ENCODE assay signal across 10 cellular contexts in the genomic region with DNA sequence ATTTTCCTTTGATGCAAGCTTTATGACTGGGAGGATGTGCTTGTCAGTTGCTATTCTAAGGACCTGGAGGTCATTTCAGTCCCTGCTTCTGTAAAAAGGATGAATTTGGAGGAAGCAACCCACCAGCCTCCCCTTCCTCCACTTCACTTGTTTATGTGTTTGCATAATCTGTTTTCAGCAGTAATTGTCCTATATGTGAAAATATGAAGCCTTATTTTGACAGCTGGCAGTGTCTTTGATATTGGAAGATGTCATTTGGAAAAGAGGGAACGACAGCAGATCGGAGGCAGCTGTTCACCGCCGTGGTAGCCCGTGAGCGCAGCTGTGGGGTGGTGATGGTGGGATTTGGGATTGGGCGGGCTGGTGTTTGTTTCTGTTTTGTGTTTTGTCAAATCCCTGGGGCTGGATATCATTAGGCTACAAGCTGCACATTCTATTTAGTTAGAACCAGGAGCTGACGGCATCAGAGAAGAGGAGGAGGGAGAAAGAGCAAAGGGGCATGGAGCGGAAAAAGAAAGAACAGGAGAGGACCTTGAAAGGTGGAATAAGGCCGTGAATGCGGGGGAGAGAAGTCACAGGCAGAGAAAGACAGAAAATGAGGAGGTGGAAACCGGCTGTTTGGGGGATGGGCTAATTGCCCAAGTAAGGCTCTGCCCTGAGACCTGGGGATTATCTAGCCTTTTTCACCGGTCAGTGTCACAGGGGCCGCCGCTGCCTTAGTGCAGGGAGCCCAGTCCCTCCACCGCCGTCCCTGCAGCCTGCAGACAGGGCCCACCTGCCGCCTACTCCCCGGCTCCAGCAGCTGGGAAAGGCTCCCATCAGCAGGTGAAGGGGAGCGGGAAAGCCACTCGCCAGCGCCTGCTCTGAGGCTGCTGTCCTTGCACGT.
A peak's percentile ranks its signal among the peaks of the same experiment; 100 is the strongest.
DNase-seq lines count a peak whose midpoint lies in the region; ATAC-seq and TF ChIP-seq lines count a peak whose summit lies in the region.
"Had no signal": no experiment of that assay in that cellular context is flagged by ENCODE, and none has a peak within 500 bp of the region (broad histone marks: within the 10 kb centered on the region; RNA-seq: fewer than 3 reads in every experiment).

No MANE protein-coding gene starts in this region.

- no peak for TF ChIP-seq EP300 in suprapubic skin (IDR thresholded peaks at IDR 0.05)

- H3K27me3 Mint-ChIP-seq in activated T-cell treated with anti-CD3 and anti-CD28 coated beads, Interleukin-2, amount 50 U/mL, for 4 hours (ENCODE audit: low read depth), result peaks cover 26% of the 10 kb centered on the region

- H3K27ac ChIP-seq in duodenal mucosa (ENCODE audit: low read depth, low read length) (no peak overlapping the region), lower lobe of right lung (no peak overlapping the region), suprapubic skin (no peak overlapping the region)

- no peak overlapping the region for H3K9ac ChIP-seq in duodenal mucosa (ENCODE audit: low read depth in 1 of 2, low read length in 2 of 2)

- WGBS in suprapubic skin, result 45% methylated on average over 19 of the region's 23 CpGs

- no peak for TF ChIP-seq POLR2A in suprapubic skin (IDR thresholded peaks at IDR 0.05)

- H3K4me1 ChIP-seq in duodenal mucosa (ENCODE audit: control insufficient read depth in 1 of 2, insufficient read depth in 2 of 2, low read length in 2 of 2) (peaks cover 0 to 13% of the 10 kb centered on the region in 2 donors), lower lobe of right lung (peaks cover 17% of the 10 kb centered on the region), suprapubic skin (peaks cover 3% of the 10 kb centered on the region)

- ATAC-seq in lower lobe of right lung, result peak; percentile 21 to 25
- no peak for ATAC-seq in activated T-cell treated with anti-CD3 and anti-CD28 coated beads, Interleukin-2, amount 50 U/mL, for 4 hours
- ATAC-seq: activated T-cell treated with anti-CD3 and anti-CD28 coated beads, Interleukin-2, amount 50 U/mL, for 72 hours; effector memory CD8-positive, alpha-beta T cell had no signal

- DNase-seq in NCI-H2171 (lab: John Stamatoyannopoulos, UW), result peak; percentile 71
- no peak for DNase-seq in lower lobe of right lung
- peak in 1 of 2 donors; percentile 67 for DNase-seq in suprapubic skin (ENCODE audit: low spot score in 2 of 2)
- DNase-seq in NCI-H2081 (lab: John Stamatoyannopoulos, UW), result no peak
- DNase-seq in activated T-cell treated with anti-CD3 and anti-CD28 coated beads, Interleukin-2, amount 50 U/mL, for 4 hours, result no peak
- DNase-seq in activated naive CD4-positive, alpha-beta T cell treated with Interleukin-2 at 50 U/mL for 16 hours, result no peak
- DNase-seq: activated T-cell treated with anti-CD3 and anti-CD28 coated beads, Interleukin-2, amount 50 U/mL, for 72 hours; effector memory CD8-positive, alpha-beta T cell; NCI-H1105 had no signal

- H3K4me1 Mint-ChIP-seq in activated T-cell treated with anti-CD3 and anti-CD28 coated beads, Interleukin-2, amount 50 U/mL, for 4 hours (ENCODE audit: low read depth), result no peaks in the 10 kb centered on the region

- no peak overlapping the region for H3K4me3 Mint-ChIP-seq in activated T-cell treated with anti-CD3 and anti-CD28 coated beads, Interleukin-2, amount 50 U/mL, for 4 hours
- H3K4me3 Mint-ChIP-seq: activated T-cell treated with anti-CD3 and anti-CD28 coated beads, Interleukin-2, amount 50 U/mL, for 72 hours; effector memory CD8-positive, alpha-beta T cell had no signal

- no peaks in the 10 kb centered on the region for H3K9me3 Mint-ChIP-seq in activated T-cell treated with anti-CD3 and anti-CD28 coated beads, Interleukin-2, amount 50 U/mL, for 4 hours
- H3K9me3 Mint-ChIP-seq: activated T-cell treated with anti-CD3 and anti-CD28 coated beads, Interleukin-2, amount 50 U/mL, for 72 hours; effector memory CD8-positive, alpha-beta T cell had no signal

- peak overlapping the region; percentile 51 to 58 for H3K4me3 ChIP-seq in duodenal mucosa (ENCODE audit: low read depth in 1 of 2, low read length in 2 of 2)
- H3K4me3 ChIP-seq in lower lobe of right lung, result peak overlapping the region; percentile 39
- H3K4me3 ChIP-seq in suprapubic skin, result peak overlapping the region; percentile 2

- no peaks in the 10 kb centered on the region for H3K9me3 ChIP-seq in duodenal mucosa (ENCODE audit: control insufficient read depth in 1 of 2, low read length in 2 of 2)
- no peaks in the 10 kb centered on the region for H3K9me3 ChIP-seq in lower lobe of right lung
- H3K9me3 ChIP-seq in suprapubic skin, result no peaks in the 10 kb centered on the region

- TF ChIP-seq CTCF in lower lobe of right lung (IDR thresholded peaks at IDR 0.05) (no peak), suprapubic skin (IDR thresholded peaks at IDR 0.05) (no peak)

- H3K36me3 ChIP-seq in duodenal mucosa (ENCODE audit: control insufficient read depth in 1 of 2, insufficient read depth in 2 of 2, low read length in 2 of 2) (no peaks in the 10 kb centered on the region), lower lobe of right lung (no peaks in the 10 kb centered on the region), suprapubic skin (no peaks in the 10 kb centered on the region)

- no peaks in the 10 kb centered on the region for H3K36me3 Mint-ChIP-seq in activated T-cell treated with anti-CD3 and anti-CD28 coated beads, Interleukin-2, amount 50 U/mL, for 4 hours (ENCODE audit: insufficient read depth)

- H3K27me3 ChIP-seq in duodenal mucosa (ENCODE audit: control insufficient read depth in 1 of 2, insufficient read depth in 2 of 2, low read length in 2 of 2) (peaks cover 15 to 18% of the 10 kb centered on the region in 2 donors), lower lobe of right lung (ENCODE audit: low read depth) (peaks cover 5% of the 10 kb centered on the region), suprapubic skin (peaks cover 10% of the 10 kb centered on the region)

- intact Hi-C loops in lower lobe of right lung (cut with DNase I), result no loop called here

Comparison
In these comparisons a context has a peak if more than half of its experiments do, and no peak if none do; other contexts are left out.
1. H3K4me3 ChIP-seq: peak in every context shown above with its lines; median percentile 54 in duodenal mucosa; 39 in lower lobe of right lung; 2 in suprapubic skin.
2. ATAC-seq: peak in lower lobe of right lung (2 of 2); none in activated T-cell treated with anti-CD3 and anti-CD28 coated beads, Interleukin-2, amount 50 U/mL, for 4 hours (0 of 2).